In genomic region chr1:28340221-28340974, GRCh38 we compare ENCODE assay signal across 21 cellular contexts. TPM values are rescaled to one million over a fixed set of nuclear protein-coding genes. Genes with fewer than 3 reads are reported as not detected.
DNase-seq lines count a peak whose midpoint lies in the region; ATAC-seq and TF ChIP-seq lines count a peak whose summit lies in the region.
"Had no signal": no experiment of that assay in that cellular context is flagged by ENCODE, and none has a peak within 500 bp of the region (broad histone marks: within the 10 kb centered on the region; RNA-seq: fewer than 3 reads in every experiment).

No MANE protein-coding gene starts in this region.

- intact Hi-C loops in activated CD8-positive, alpha-beta T cell treated with anti-CD3 and anti-CD28 coated beads for 36 hours (cut with micrococcal nuclease) = no loop called here

- peak; percentile 37 to 63 for ATAC-seq in activated naive CD4-positive, alpha-beta T cell treated with anti-CD3 and anti-CD28 coated beads, Interleukin-2, amount 50 U/mL, for 72 hours
- ATAC-seq in activated CD8-positive, alpha-beta T cell treated with anti-CD3 and anti-CD28 coated beads for 36 hours = peak; percentile 84
- peak; percentile 69 for ATAC-seq in esophagus mucosa

- no peaks in the 10 kb centered on the region for H3K9me3 Mint-ChIP-seq in activated naive CD4-positive, alpha-beta T cell treated with anti-CD3 and anti-CD28 coated beads, Interleukin-2, amount 50 U/mL, for 72 hours
- no peaks in the 10 kb centered on the region for H3K9me3 Mint-ChIP-seq in activated naive CD4-positive, alpha-beta T cell treated with anti-CD3 and anti-CD28 coated beads, Interleukin-2, amount 10 ng/mL, durations not matched to agents 7 days and 5 days
- H3K9me3 Mint-ChIP-seq in activated CD8-positive, alpha-beta T cell treated with anti-CD3 and anti-CD28 coated beads for 36 hours = no peaks in the 10 kb centered on the region
- H3K9me3 Mint-ChIP-seq: CD4-positive, alpha-beta memory T cell; IgD-negative memory B cell had no signal

- H3K27ac ChIP-seq in SJCRH30 = no peak overlapping the region
- H3K27ac ChIP-seq: BLaER1, GM23248 had no signal

- no peak overlapping the region for H3K27ac Mint-ChIP-seq in activated naive CD4-positive, alpha-beta T cell treated with anti-CD3 and anti-CD28 coated beads, Interleukin-2, amount 50 U/mL, for 72 hours
- H3K27ac Mint-ChIP-seq in activated naive CD4-positive, alpha-beta T cell treated with anti-CD3 and anti-CD28 coated beads, Interleukin-2, amount 10 ng/mL, durations not matched to agents 7 days and 5 days = no peak overlapping the region
- no peak overlapping the region for H3K27ac Mint-ChIP-seq in activated CD8-positive, alpha-beta T cell treated with anti-CD3 and anti-CD28 coated beads for 36 hours
- H3K27ac Mint-ChIP-seq: IgD-negative memory B cell had no signal

- CTCF ChIA-PET in activated naive CD4-positive, alpha-beta T cell treated with anti-CD3 and anti-CD28 coated beads, Interleukin-2, amount 10 ng/mL, durations not matched to agents 7 days and 5 days (lab: Charles Lee) = interaction anchor here (1.1 to 1.3 kb wide), 2 partner anchors 19 to 92 kb away, joined by 3 to 6 read pairs; no protein-coding TSS in a partner anchor
- CTCF ChIA-PET in activated CD8-positive, alpha-beta T cell treated with anti-CD3 and anti-CD28 coated beads for 36 hours (lab: Charles Lee) = interaction anchor here (0.9 to 1.4 kb wide), 2 partner anchors 12 to 20 kb away, joined by 3 to 4 read pairs; partner anchors contain the start of gene MED18

- no peak overlapping the region for H3K4me3 ChIP-seq in SJCRH30
- H3K4me3 ChIP-seq: BLaER1, GM23248, HAP-1 had no signal

- H3K36me3 ChIP-seq in SJCRH30 = peaks cover 6% of the 10 kb centered on the region
- H3K36me3 ChIP-seq: HAP-1 had no signal

- TF ChIP-seq CTCF in activated CD8-positive, alpha-beta T cell treated with anti-CD3 and anti-CD28 coated beads for 36 hours (IDR thresholded peaks at IDR 0.05) = no peak

- H3K4me1 ChIP-seq in SJCRH30 = no peaks in the 10 kb centered on the region
- H3K4me1 ChIP-seq: BLaER1, HAP-1 had no signal

- 0 out of 2 replicates have a peak, but pooled peaks cover 2% of the 10 kb centered on the region for H3K27me3 ChIP-seq in SJCRH30
- H3K27me3 ChIP-seq: BLaER1 had no signal

- H3K36me3 Mint-ChIP-seq in activated naive CD4-positive, alpha-beta T cell treated with anti-CD3 and anti-CD28 coated beads, Interleukin-2, amount 50 U/mL, for 72 hours = peaks cover 0 to 6% of the 10 kb centered on the region in 2 donors
- peaks cover 4% of the 10 kb centered on the region for H3K36me3 Mint-ChIP-seq in activated naive CD4-positive, alpha-beta T cell treated with anti-CD3 and anti-CD28 coated beads, Interleukin-2, amount 10 ng/mL, durations not matched to agents 7 days and 5 days
- H3K36me3 Mint-ChIP-seq in activated CD8-positive, alpha-beta T cell treated with anti-CD3 and anti-CD28 coated beads for 36 hours (ENCODE audit: low read depth) = peaks cover 2% of the 10 kb centered on the region

- no peak overlapping the region for H3K4me3 Mint-ChIP-seq in activated naive CD4-positive, alpha-beta T cell treated with anti-CD3 and anti-CD28 coated beads, Interleukin-2, amount 10 ng/mL, durations not matched to agents 7 days and 5 days
- no peak overlapping the region for H3K4me3 Mint-ChIP-seq in activated CD8-positive, alpha-beta T cell treated with anti-CD3 and anti-CD28 coated beads for 36 hours
- H3K4me3 Mint-ChIP-seq: CD4-positive, alpha-beta memory T cell; IgD-negative memory B cell had no signal

- POLR2A ChIA-PET in activated CD8-positive, alpha-beta T cell treated with anti-CD3 and anti-CD28 coated beads for 36 hours (lab: Charles Lee) = interaction anchor here (0.9 to 1.6 kb wide), 4 partner anchors 10 to 13 kb away, joined by 3 to 6 read pairs (median 4); partner anchors contain the start of gene MED18

- no peaks in the 10 kb centered on the region for H3K27me3 Mint-ChIP-seq in activated naive CD4-positive, alpha-beta T cell treated with anti-CD3 and anti-CD28 coated beads, Interleukin-2, amount 10 ng/mL, durations not matched to agents 7 days and 5 days
- no peaks in the 10 kb centered on the region for H3K27me3 Mint-ChIP-seq in activated CD8-positive, alpha-beta T cell treated with anti-CD3 and anti-CD28 coated beads for 36 hours
- H3K27me3 Mint-ChIP-seq: CD4-positive, alpha-beta memory T cell; IgD-negative memory B cell had no signal

- H3K9me3 ChIP-seq in SJCRH30 (replicated peaks) = no peaks in the 10 kb centered on the region
- H3K9me3 ChIP-seq: BLaER1, HAP-1 had no signal

- no peak for DNase-seq in activated naive CD4-positive, alpha-beta T cell treated with anti-CD3 and anti-CD28 coated beads, Interleukin-2, amount 50 U/mL, for 72 hours (ENCODE audit: low spot score in 2 of 2)
- no peak for DNase-seq in activated naive CD4-positive, alpha-beta T cell treated with anti-CD3 and anti-CD28 coated beads, Interleukin-2, amount 10 ng/mL, durations not matched to agents 7 days and 5 days
- peak; percentile 29 for DNase-seq in activated CD8-positive, alpha-beta T cell treated with anti-CD3 and anti-CD28 coated beads for 36 hours
- DNase-seq in occipital lobe (lab: John Stamatoyannopoulos, UW) (no peak), SJCRH30 (no peak), kidney tubule cell (ENCODE audit: low spot score) (no peak)
- DNase-seq: Calu3; CD4-positive, alpha-beta memory T cell; GM23248; MM.1S; NCI-H1092 treated with DMSO at 0.1 percent for 48 hours; NCI-H146; NCI-H2029 treated with DMSO at 0.1 percent for 48 hours; NCI-H2171; NCI-H446 treated with DMSO at 0.1 percent for 48 hours; OCI-M1; SHP77 treated with DMSO at 0.1 percent for 48 hours had no signal

- H3K4me1 Mint-ChIP-seq in activated naive CD4-positive, alpha-beta T cell treated with anti-CD3 and anti-CD28 coated beads, Interleukin-2, amount 10 ng/mL, durations not matched to agents 7 days and 5 days = no peaks in the 10 kb centered on the region
- H3K4me1 Mint-ChIP-seq in activated CD8-positive, alpha-beta T cell treated with anti-CD3 and anti-CD28 coated beads for 36 hours (ENCODE audit: low read depth) = peaks cover 5% of the 10 kb centered on the region

RNA-seq across cellular contexts. Expression of gene MED18, which starts 11.6 kb away (rescaled TPM):
- total RNA-seq in activated naive CD4-positive, alpha-beta T cell treated with anti-CD3 and anti-CD28 coated beads, Interleukin-2, amount 50 U/mL, for 72 hours = 10 to 100 TPM; 17.1 to 19.1 TPM
- total RNA-seq in activated CD8-positive, alpha-beta T cell treated with anti-CD3 and anti-CD28 coated beads for 36 hours = 10 to 100 TPM; 14.9 to 18.9 TPM
- 15.5 TPM for total RNA-seq in esophagus mucosa
- total RNA-seq in occipital lobe = 15.1 TPM
- total RNA-seq in SJCRH30 (2014; rRNA removed; shearing (Covaris generic)) = 16.3 and 16.7 TPM in 2 replicates

RNA-seq across cellular contexts. Expression of gene PHACTR4, which starts 29.1 kb away (rescaled TPM):
- 10 to 100 TPM; 23.5 to 30.4 TPM for total RNA-seq in activated naive CD4-positive, alpha-beta T cell treated with anti-CD3 and anti-CD28 coated beads, Interleukin-2, amount 50 U/mL, for 72 hours
- 10 to 100 TPM; 20.3 to 20.9 TPM for total RNA-seq in activated CD8-positive, alpha-beta T cell treated with anti-CD3 and anti-CD28 coated beads for 36 hours
- 56.3 TPM for total RNA-seq in esophagus mucosa
- 9.7 TPM for total RNA-seq in occipital lobe
- total RNA-seq in SJCRH30 (2014; rRNA removed; shearing (Covaris generic)) = 30.6 and 38.2 TPM in 2 replicates
